ENCODE assay signal across 25 cellular contexts in genomic region chr1:109256085-109256484, GRCh38. TPM values are rescaled to one million over a fixed set of nuclear protein-coding genes. Genes with fewer than 3 reads are reported as not detected.
DNase-seq lines count a peak whose midpoint lies in the region; TF ChIP-seq lines count a peak whose summit lies in the region.
"Had no signal": no experiment of that assay in that cellular context is flagged by ENCODE, and none has a peak within 500 bp of the region (broad histone marks: within the 10 kb centered on the region; RNA-seq: fewer than 3 reads in every experiment).

No MANE protein-coding gene starts in this region.

- H3K36me3 Mint-ChIP-seq in nephron (ENCODE audit: low read depth), result peaks cover 13% of the 10 kb centered on the region
- H3K36me3 Mint-ChIP-seq in CD8-positive, alpha-beta memory T cell, result peaks cover 0 to 2% (median 0%) of the 10 kb centered on the region in 3 donors
- no peaks in the 10 kb centered on the region for H3K36me3 Mint-ChIP-seq in activated naive CD4-positive, alpha-beta T cell treated with anti-CD3 and anti-CD28 coated beads for 36 hours (ENCODE audit: low read depth)
- H3K36me3 Mint-ChIP-seq: activated naive CD8-positive, alpha-beta T cell; naive thymus-derived CD4-positive, alpha-beta T cell had no signal

- BruUV-seq in mammary epithelial cell (replicated peaks; lab: Mats Ljungman, UMichigan), result no TSS peak

- intact Hi-C loops in breast epithelium (cut with DNase I; ENCODE audit: low total_unique reads) (no loop called here), mammary epithelial cell (cut with micrococcal nuclease) (no loop called here)
- intact Hi-C loops in activated naive CD4-positive, alpha-beta T cell treated with anti-CD3 and anti-CD28 coated beads for 36 hours (cut with micrococcal nuclease), result no loop called here

- no peak for TF ChIP-seq CTCF in breast epithelium (IDR thresholded peaks at IDR 0.05)
- no peak for TF ChIP-seq CTCF in mammary epithelial cell (conservative IDR thresholded peaks at IDR 0.05 in 1 of 2, IDR thresholded peaks at IDR 0.05 in 1 of 2; ENCODE audit: extremely low read depth in 1 of 2, insufficient read depth in 1 of 2, low read depth in 1 of 2, low read length in 2 of 2)
- TF ChIP-seq CTCF in nephron (IDR thresholded peaks at IDR 0.05; ENCODE audit: unreplicated experiment in 3 of 3), result no peak

- no peak overlapping the region for H3K4me2 ChIP-seq in mammary epithelial cell (ENCODE audit: insufficient read depth, low read depth, low read length)

- H3K4me3 Mint-ChIP-seq in nephron, result no peak overlapping the region
- H3K4me3 Mint-ChIP-seq in CD8-positive, alpha-beta memory T cell, result peak overlapping the region in 1 of 7 donors; percentile 84
- no peak overlapping the region for H3K4me3 Mint-ChIP-seq in activated naive CD4-positive, alpha-beta T cell treated with anti-CD3 and anti-CD28 coated beads for 36 hours
- H3K4me3 Mint-ChIP-seq: activated naive CD8-positive, alpha-beta T cell; stimulated activated naive CD8-positive, alpha-beta T cell treated with anti-CD3 and anti-CD28 coated beads, Interleukin-15, amount 100 ng/mL, for 72 hours had no signal

- no peak overlapping the region for H3K9ac ChIP-seq in mammary epithelial cell (ENCODE audit: insufficient read depth, low read length)

- TF ChIP-seq POLR2A in breast epithelium (IDR thresholded peaks at IDR 0.05), result no peak

- WGBS in mammary epithelial cell (ENCODE audit: low coverage, missing lambda C conversion rate), result 71% methylated on average over 4 of the region's 7 CpGs

- H3K9me3 ChIP-seq in breast epithelium, result no peaks in the 10 kb centered on the region
- no peaks in the 10 kb centered on the region for H3K9me3 ChIP-seq in mammary epithelial cell (replicated peaks; ENCODE audit: insufficient read depth, low read length)
- no peaks in the 10 kb centered on the region for H3K9me3 ChIP-seq in CD8-positive, alpha-beta memory T cell (ENCODE audit: low read length)
- H3K9me3 ChIP-seq: BE2C, upper lobe of right lung had no signal

- H3K27me3 ChIP-seq in breast epithelium (no peaks in the 10 kb centered on the region), mammary epithelial cell (ENCODE audit: insufficient read depth, low read length) (no peaks in the 10 kb centered on the region)
- H3K27me3 ChIP-seq in CD8-positive, alpha-beta memory T cell (ENCODE audit: insufficient read depth, low read length, poor library complexity, severe bottlenecking), result no peaks in the 10 kb centered on the region
- H3K27me3 ChIP-seq: BE2C, upper lobe of right lung had no signal

- H3K36me3 ChIP-seq in breast epithelium (no peaks in the 10 kb centered on the region), mammary epithelial cell (ENCODE audit: insufficient read depth, low read length) (no peaks in the 10 kb centered on the region)
- no peaks in the 10 kb centered on the region for H3K36me3 ChIP-seq in CD8-positive, alpha-beta memory T cell (ENCODE audit: insufficient read depth, low read length)
- H3K36me3 ChIP-seq: upper lobe of right lung had no signal

- peaks cover 35% of the 10 kb centered on the region for H3K79me2 ChIP-seq in mammary epithelial cell (ENCODE audit: insufficient read depth, low read length)

- no peak overlapping the region for H2AFZ ChIP-seq in mammary epithelial cell (ENCODE audit: low read depth, low read length)

- peaks cover 18% of the 10 kb centered on the region for H3K27me3 Mint-ChIP-seq in nephron (ENCODE audit: low read depth)
- H3K27me3 Mint-ChIP-seq in CD8-positive, alpha-beta memory T cell, result no peaks in the 10 kb centered on the region
- no peaks in the 10 kb centered on the region for H3K27me3 Mint-ChIP-seq in activated naive CD4-positive, alpha-beta T cell treated with anti-CD3 and anti-CD28 coated beads for 36 hours (ENCODE audit: low read depth)
- H3K27me3 Mint-ChIP-seq: activated naive CD8-positive, alpha-beta T cell had no signal

- peaks cover 6 to 9% of the 10 kb centered on the region in 2 donors for H3K4me1 ChIP-seq in breast epithelium
- peaks cover 45% of the 10 kb centered on the region for H3K4me1 ChIP-seq in mammary epithelial cell (ENCODE audit: insufficient read depth, low read length)
- H3K4me1 ChIP-seq in CD8-positive, alpha-beta memory T cell (ENCODE audit: insufficient read depth, low read length), result no peaks in the 10 kb centered on the region

- H3K9me3 Mint-ChIP-seq in nephron, result no peaks in the 10 kb centered on the region
- no peaks in the 10 kb centered on the region for H3K9me3 Mint-ChIP-seq in CD8-positive, alpha-beta memory T cell
- no peaks in the 10 kb centered on the region for H3K9me3 Mint-ChIP-seq in activated naive CD4-positive, alpha-beta T cell treated with anti-CD3 and anti-CD28 coated beads for 36 hours
- H3K9me3 Mint-ChIP-seq: activated T-helper 2 cell treated with anti-CD3 and anti-CD28 coated beads, Interferon-gamma antibody, Interleukin-2, Interleukin-4, amounts not matched to agents 10 μg/mL and 5 μg/mL and 100 μg/mL, durations not matched to agents 14 hours and 24 hours and 36 hours; naive thymus-derived CD4-positive, alpha-beta T cell; stimulated activated naive CD8-positive, alpha-beta T cell treated with anti-CD3 and anti-CD28 coated beads, Interleukin-15, amount 100 ng/mL, for 72 hours had no signal

- in situ Hi-C loops in mammary epithelial cell (cut with MboI; ENCODE audit: low sequenced_read_pairs in 2 of 2), result no loop called here

- dilution Hi-C loops in mammary epithelial cell (cut with HindIII; ENCODE audit: low sequenced_read_pairs), result no loop called here

- no peak for DNase-seq in breast epithelium (ENCODE audit: low spot score in 2 of 2)
- no peak for DNase-seq in mammary epithelial cell
- no peak for DNase-seq in CD8-positive, alpha-beta memory T cell
- no peak for DNase-seq in activated naive CD4-positive, alpha-beta T cell treated with anti-CD3 and anti-CD28 coated beads for 36 hours
- DNase-seq in stimulated activated CD4-positive, alpha-beta T cell treated with anti-CD3 and anti-CD28 coated beads, Interleukin-4, amount 100 ng/mL, for 4 hours, result no peak
- no peak for DNase-seq in SIG-M5 treated with dmso at 0.1 percent for 504 hours (lab: John Stamatoyannopoulos, UW; ENCODE audit: unreplicated experiment)
- DNase-seq: activated CD4-positive, alpha-beta T cell treated with anti-CD3 and anti-CD28 coated beads, Interleukin-2, amount 50 U/mL, for 4 hours; cerebellar nuclear complex; effector CD4-positive, alpha-beta T cell; mesendoderm; naive thymus-derived CD4-positive, alpha-beta T cell; NCI-H1436; NCI-H526; stimulated activated naive CD8-positive, alpha-beta T cell treated with anti-CD3 and anti-CD28 coated beads, Interleukin-15, amount 100 ng/mL, for 72 hours; T-helper 9 cell; upper lobe of right lung had no signal

- H4K20me1 ChIP-seq in mammary epithelial cell (ENCODE audit: insufficient read depth, low read length), result no peaks in the 10 kb centered on the region

- peak overlapping the region; percentile 56 to 92 (median 88) for H3K27ac Mint-ChIP-seq in nephron
- H3K27ac Mint-ChIP-seq in CD8-positive, alpha-beta memory T cell, result no peak overlapping the region
- no peak overlapping the region for H3K27ac Mint-ChIP-seq in activated naive CD4-positive, alpha-beta T cell treated with anti-CD3 and anti-CD28 coated beads for 36 hours
- H3K27ac Mint-ChIP-seq: activated naive CD8-positive, alpha-beta T cell; activated T-helper 2 cell treated with anti-CD3 and anti-CD28 coated beads, Interferon-gamma antibody, Interleukin-2, Interleukin-4, amounts not matched to agents 10 μg/mL and 5 μg/mL and 100 μg/mL, durations not matched to agents 14 hours and 24 hours and 36 hours had no signal

- peaks cover 43% of the 10 kb centered on the region for H3K4me1 Mint-ChIP-seq in nephron
- H3K4me1 Mint-ChIP-seq in CD8-positive, alpha-beta memory T cell, result peaks cover 0 to 29% (median 6%) of the 10 kb centered on the region in 3 donors
- peaks cover 2% of the 10 kb centered on the region for H3K4me1 Mint-ChIP-seq in activated naive CD4-positive, alpha-beta T cell treated with anti-CD3 and anti-CD28 coated beads for 36 hours (ENCODE audit: low read depth)

- H3K4me3 ChIP-seq in breast epithelium (no peak overlapping the region), mammary epithelial cell (replicated peaks in 1 of 3; ENCODE audit: insufficient read depth in 1 of 3, low read depth in 2 of 3, low read length in 3 of 3) (no peak overlapping the region)
- no peak overlapping the region for H3K4me3 ChIP-seq in CD8-positive, alpha-beta memory T cell (ENCODE audit: low read length)
- H3K4me3 ChIP-seq: GM12878, upper lobe of right lung had no signal

- CTCF ChIA-PET in mammary epithelial cell (lab: Charles Lee; ENCODE audit: low non-redundant PET), result interaction anchor here (1.5 kb wide), 1 partner anchor 55 kb away, joined by 6 read pairs; no protein-coding TSS in a partner anchor
- CTCF ChIA-PET in CD8-positive, alpha-beta memory T cell (lab: Charles Lee), result interaction anchor here (0.6 kb wide), 1 partner anchor 10 kb away, joined by 3 read pairs; no protein-coding TSS in a partner anchor
- CTCF ChIA-PET in activated naive CD4-positive, alpha-beta T cell treated with anti-CD3 and anti-CD28 coated beads for 36 hours (lab: Charles Lee), result interaction anchor here (0.7 to 1.8 kb wide), 3 partner anchors 9 to 55 kb away, joined by 3 to 4 read pairs (median 3); no protein-coding TSS in a partner anchor

- H3K27ac ChIP-seq in breast epithelium (peak overlapping the region; percentile 93 to 97), mammary epithelial cell (ENCODE audit: insufficient read depth, low read depth, low read length) (no peak overlapping the region), cingulate gyrus (ENCODE audit: low read depth, low read length) (peak overlapping the region; percentile 94)
- no peak overlapping the region for H3K27ac ChIP-seq in CD8-positive, alpha-beta memory T cell (ENCODE audit: low read depth, low read length)
- H3K27ac ChIP-seq: upper lobe of right lung had no signal

- POLR2A ChIA-PET in CD8-positive, alpha-beta memory T cell (lab: Charles Lee), result no interaction called here

RNA-seq across cellular contexts. Expression of gene CELSR2, which starts 6.7 kb away (rescaled TPM):
- total RNA-seq in breast epithelium (10 to 100 TPM in 2 of 3 donors, 1 to 10 TPM in 1; 1.3 to 19.5 (median 13.8) TPM), mammary epithelial cell (10 to 100 TPM; 34.7 to 36.0 TPM)
- 17.4 TPM for polyA plus RNA-seq in mammary epithelial cell
- 49.9 TPM for polyA minus RNA-seq in mammary epithelial cell
- total RNA-seq in CD8-positive, alpha-beta memory T cell, result 1 to 10 TPM; 2.7 to 2.8 TPM
- polyA plus RNA-seq in CD8-positive, alpha-beta memory T cell, result 0.77 TPM
- 1 to 10 TPM; 1.1 to 1.2 TPM for total RNA-seq in activated naive CD4-positive, alpha-beta T cell treated with anti-CD3 and anti-CD28 coated beads for 36 hours

RNA-seq across cellular contexts. Expression of gene PSRC1, which starts 26.9 kb away (rescaled TPM):
- total RNA-seq in breast epithelium (1 to 10 TPM; 4.2 to 5.9 (median 4.3) TPM), mammary epithelial cell (10 to 100 TPM in 1 of 2 donors, 1 to 10 TPM in 1; 4.3 to 24.0 TPM)
- polyA plus RNA-seq in mammary epithelial cell, result 25.7 TPM
- 6.9 TPM for polyA minus RNA-seq in mammary epithelial cell
- total RNA-seq in CD8-positive, alpha-beta memory T cell, result 1 to 10 TPM; 5.4 to 5.8 TPM
- 0.59 TPM for polyA plus RNA-seq in CD8-positive, alpha-beta memory T cell
- total RNA-seq in activated naive CD4-positive, alpha-beta T cell treated with anti-CD3 and anti-CD28 coated beads for 36 hours, result 10 to 100 TPM; 19.3 to 21.5 TPM

RNA-seq across cellular contexts. Expression of gene SARS1, which starts 42.4 kb away (rescaled TPM):
- 100 to 1,000 TPM; 146 to 172 (median 161) TPM for total RNA-seq in breast epithelium
- total RNA-seq in mammary epithelial cell, result 100 to 1,000 TPM; 349 to 468 TPM
- polyA plus RNA-seq in mammary epithelial cell, result 282 TPM
- 291 TPM for polyA minus RNA-seq in mammary epithelial cell
- total RNA-seq in CD8-positive, alpha-beta memory T cell, result 100 to 1,000 TPM; 189 to 195 TPM
- polyA plus RNA-seq in CD8-positive, alpha-beta memory T cell, result 157 TPM
- 100 to 1,000 TPM; 363 TPM for total RNA-seq in activated naive CD4-positive, alpha-beta T cell treated with anti-CD3 and anti-CD28 coated beads for 36 hours

RNA-seq across cellular contexts. Expression of gene MYBPHL, which starts 50.7 kb away (rescaled TPM):
- total RNA-seq in breast epithelium, result not detected
- 1 to 10 TPM in 1 of 2 donors, not detected in 1; 1.7 TPM for total RNA-seq in mammary epithelial cell
- 2.1 TPM for polyA plus RNA-seq in mammary epithelial cell
- not detected for polyA minus RNA-seq in mammary epithelial cell
- total RNA-seq in CD8-positive, alpha-beta memory T cell, result not detected
- not detected for polyA plus RNA-seq in CD8-positive, alpha-beta memory T cell
- not detected for total RNA-seq in activated naive CD4-positive, alpha-beta T cell treated with anti-CD3 and anti-CD28 coated beads for 36 hours
- total RNA-seq: activated T-helper 2 cell treated with anti-CD3 and anti-CD28 coated beads, Interferon-gamma antibody, Interleukin-2, Interleukin-4, amounts not matched to agents 10 μg/mL and 5 μg/mL and 100 μg/mL, durations not matched to agents 14 hours and 24 hours and 36 hours; epithelial cell of proximal tubule; fibroblast of villous mesenchyme; GM12878; naive thymus-derived CD4-positive, alpha-beta T cell; RPMI7951 had no signal
- polyA plus RNA-seq: naive thymus-derived CD4-positive, alpha-beta T cell had no signal

Comparison
In these comparisons a context has a peak if more than half of its experiments do, and no peak if none do; other contexts are left out.
1. H3K27ac ChIP-seq: peak in breast epithelium (2 of 2) and cingulate gyrus (single experiment); none in mammary epithelial cell (single experiment) and CD8-positive, alpha-beta memory T cell (single experiment).
2. H3K27ac Mint-ChIP-seq: peak in nephron (3 of 3); none in CD8-positive, alpha-beta memory T cell (0 of 8) and activated naive CD4-positive, alpha-beta T cell treated with anti-CD3 and anti-CD28 coated beads for 36 hours (single experiment).